25 cellular contexts compared by ENCODE assay signal in genomic region chr13:52776726-52777125, GRCh38. TPM values are rescaled to one million over a fixed set of nuclear protein-coding genes. Genes with fewer than 3 reads are reported as not detected.
DNase-seq lines count a peak whose midpoint lies in the region; ATAC-seq, FAIRE-seq and TF ChIP-seq lines count a peak whose summit lies in the region.
"Had no signal": no experiment of that assay in that cellular context is flagged by ENCODE, and none has a peak within 500 bp of the region (broad histone marks: within the 10 kb centered on the region; RNA-seq: fewer than 3 reads in every experiment).

No MANE protein-coding gene starts in this region.

- H3K9ac ChIP-seq in neural progenitor cell: no peak overlapping the region
- H3K9ac ChIP-seq: BLaER1 treated with 17β-estradiol and CSF1 and Interleukin-3, amounts not matched to agents 10 nM and 100 nM had no signal

- H3K4me1 Mint-ChIP-seq in WTC11 (peaks cover 9% of the 10 kb centered on the region), neural progenitor cell (no peaks in the 10 kb centered on the region)
- H3K4me1 Mint-ChIP-seq: CD14-positive monocyte; CD8-positive, alpha-beta memory T cell had no signal

- H3K4me3 Mint-ChIP-seq in WTC11 (no peak overlapping the region), neural progenitor cell (no peak overlapping the region)
- H3K4me3 Mint-ChIP-seq: CD14-positive monocyte; CD4-positive, alpha-beta T cell had no signal

- DNase-seq in GM12891 (ENCODE audit: insufficient read length, low spot score): no peak
- DNase-seq in WTC11 (ENCODE audit: low spot score): no peak
- no peak for DNase-seq in bronchial epithelial cell (ENCODE audit: low read depth)
- no peak for DNase-seq in neural progenitor cell (ENCODE audit: low spot score)
- DNase-seq in occipital lobe (lab: John Stamatoyannopoulos, UW): no peak
- no peak for DNase-seq in HUDEP-2 (lab: John Stamatoyannopoulos, UW; ENCODE audit: unreplicated experiment in 76 of 76)
- DNase-seq in ovary: no peak
- DNase-seq: 8988T; ACHN; AML-193; BE2C; CD4-positive, alpha-beta T cell; CD8-positive, alpha-beta memory T cell; DMS 273 treated with DMSO at 0.1 percent for 48 hours; DMS79; EL; GDM1; GOT3; H7; HCEC 1CT had no signal

- TF ChIP-seq CTCF in WTC11 (IDR thresholded peaks at IDR 0.05) (no peak), bronchial epithelial cell (IDR thresholded peaks at IDR 0.05; ENCODE audit: insufficient read depth, low read length, severe bottlenecking) (no peak), neural progenitor cell (IDR thresholded peaks at IDR 0.05) (no peak), ovary (IDR thresholded peaks at IDR 0.05) (no peak)

- no peaks in the 10 kb centered on the region for H3K79me2 ChIP-seq in neural progenitor cell (ENCODE audit: low read depth)

- H2AFZ ChIP-seq in neural progenitor cell (replicated peaks): peak overlapping the region; percentile 12

- H3K36me3 Mint-ChIP-seq in WTC11 (no peaks in the 10 kb centered on the region), neural progenitor cell (no peaks in the 10 kb centered on the region)
- H3K36me3 Mint-ChIP-seq: CD14-positive monocyte; CD8-positive, alpha-beta memory T cell had no signal

- POLR2A ChIA-PET in WTC11 (lab: Charles Lee): no interaction called here

- H3K4me1 ChIP-seq in neural progenitor cell (peaks cover 10% of the 10 kb centered on the region), ovary (ENCODE audit: insufficient read depth) (no peaks in the 10 kb centered on the region)
- H3K4me1 ChIP-seq: A549, BE2C had no signal

- CTCF ChIA-PET in WTC11 (lab: Charles Lee): no interaction called here

- H3K4me3 ChIP-seq in bronchial epithelial cell (ENCODE audit: low read depth, low read length) (no peak overlapping the region), neural progenitor cell (no peak overlapping the region), ovary (no peak overlapping the region)
- H3K4me3 ChIP-seq: A549; BLaER1 treated with 17β-estradiol and CSF1 and Interleukin-3, amounts not matched to agents 10 nM and 100 nM had no signal

- intact Hi-C loops in ovary (cut with DNase I): no loop called here

- ATAC-seq in WTC11: peak; percentile 62
- ATAC-seq: A549 had no signal

- H3K27me3 ChIP-seq in bronchial epithelial cell (ENCODE audit: control insufficient read depth, insufficient read depth, low read length): peaks cover 2% of the 10 kb centered on the region
- no peaks in the 10 kb centered on the region for H3K27me3 ChIP-seq in neural progenitor cell
- H3K27me3 ChIP-seq in ovary: no peaks in the 10 kb centered on the region
- H3K27me3 ChIP-seq: BLaER1 treated with 17β-estradiol and CSF1 and Interleukin-3, amounts not matched to agents 10 nM and 100 nM had no signal

- TF ChIP-seq POLR2A in GM12891 (IDR thresholded peaks at IDR 0.05; ENCODE audit: low read depth, low read length) (no peak), ovary (IDR thresholded peaks at IDR 0.05) (no peak)

- H3K9me3 Mint-ChIP-seq in WTC11: no peaks in the 10 kb centered on the region
- H3K9me3 Mint-ChIP-seq in neural progenitor cell: no peaks in the 10 kb centered on the region
- H3K9me3 Mint-ChIP-seq: CD4-positive, alpha-beta T cell had no signal

- FAIRE-seq in GM12891 (lab: Jason Lieb, UNC) (no peak), bronchial epithelial cell (lab: Jason Lieb, UNC) (peak; percentile 40)
- FAIRE-seq: A549, D721Med, GM19239 had no signal

- H4K20me1 ChIP-seq in neural progenitor cell (ENCODE audit: low read depth): no peaks in the 10 kb centered on the region
- H4K20me1 ChIP-seq: BLaER1 treated with 17β-estradiol and CSF1 and Interleukin-3, amounts not matched to agents 10 nM and 100 nM had no signal

- TF ChIP-seq EP300 in ovary (IDR thresholded peaks at IDR 0.05): no peak

- H3K27ac Mint-ChIP-seq in WTC11 (no peak overlapping the region), neural progenitor cell (no peak overlapping the region)
- H3K27ac Mint-ChIP-seq: CD14-positive monocyte; CD4-positive, alpha-beta T cell; CD8-positive, alpha-beta memory T cell had no signal

- H3F3A ChIP-seq in neural progenitor cell (ENCODE audit: low read depth): peaks cover 8% of the 10 kb centered on the region

- H3K9me3 ChIP-seq in neural progenitor cell (ENCODE audit: low read depth) (no peaks in the 10 kb centered on the region), ovary (no peaks in the 10 kb centered on the region)
- H3K9me3 ChIP-seq: A549, BE2C had no signal

- H3K27ac ChIP-seq in neural progenitor cell (no peak overlapping the region), ovary (no peak overlapping the region)
- H3K27ac ChIP-seq: A549; BLaER1 treated with 17β-estradiol and CSF1 and Interleukin-3, amounts not matched to agents 10 nM and 100 nM had no signal

- H3K36me3 ChIP-seq in bronchial epithelial cell (ENCODE audit: control insufficient read depth, insufficient read depth, low read length) (no peaks in the 10 kb centered on the region), neural progenitor cell (no peaks in the 10 kb centered on the region), ovary (no peaks in the 10 kb centered on the region)
- H3K36me3 ChIP-seq: BE2C; BLaER1 treated with 17β-estradiol and CSF1 and Interleukin-3, amounts not matched to agents 10 nM and 100 nM had no signal

- H3K27me3 Mint-ChIP-seq in WTC11 (ENCODE audit: low read depth): no peaks in the 10 kb centered on the region
- peaks cover 4% of the 10 kb centered on the region for H3K27me3 Mint-ChIP-seq in neural progenitor cell (ENCODE audit: insufficient read depth, low read depth)

- no peak overlapping the region for H3K4me2 ChIP-seq in neural progenitor cell
- H3K4me2 ChIP-seq: A549; BLaER1 treated with 17β-estradiol and CSF1 and Interleukin-3, amounts not matched to agents 10 nM and 100 nM had no signal

- 61 to 64% (median 61%) methylated on average over 3 of the region's 3 CpGs for WGBS in ovary, 3 donors

TF ChIP-seq in GM12891, 5 proteins besides CTCF, POLR2A, EP300 and RAD21:
- TF ChIP-seq POU2F2 (IDR thresholded peaks at IDR 0.05; ENCODE audit: low read depth, low read length) (no peak), SPI1 (IDR thresholded peaks at IDR 0.05; ENCODE audit: low read depth, low read length) (0 out of 2 replicates have a peak, but pooled peaks have one; percentile 2), PAX5 (IDR thresholded peaks at IDR 0.05; ENCODE audit: insufficient read depth, low read length, severe bottlenecking) (no peak), POLR2AphosphoS5 (IDR thresholded peaks at IDR 0.05; ENCODE audit: low read depth, low read length) (no peak), TAF1 (IDR thresholded peaks at IDR 0.05; ENCODE audit: low read depth, low read length) (no peak)
TF ChIP-seq in GM12891: peak in this region for 1.

TF ChIP-seq in WTC11, 78 proteins besides CTCF, POLR2A, EP300 and RAD21:
- TF ChIP-seq TCF7 (CRISPR knock-in tag; IDR thresholded peaks at IDR 0.05; ENCODE audit: low read depth) (no peak), USF2 (CRISPR knock-in tag; IDR thresholded peaks at IDR 0.05) (peak; percentile 72), ZNF423 (CRISPR knock-in tag; IDR thresholded peaks at IDR 0.05) (no peak), E2F1 (CRISPR knock-in tag; IDR thresholded peaks at IDR 0.05) (no peak), ZNF263 (CRISPR knock-in tag; IDR thresholded peaks at IDR 0.05; ENCODE audit: low read depth) (no peak)

RNA-seq across cellular contexts. Expression of gene CNMD, which starts 37.1 kb away (rescaled TPM):
- polyA plus RNA-seq in GM12891 (2012; ENCODE audit: low read depth, missing spikeins): 0.37 TPM
- 65.5 to 95.1 TPM (median 65.6 TPM) in 3 replicates for total RNA-seq in WTC11 (2021)
- not detected in 2 replicates for total RNA-seq in bronchial epithelial cell
- 5.3 and 5.5 TPM in 2 replicates for total RNA-seq in neural progenitor cell (ENCODE audit: low replicate concordance)
- total RNA-seq in occipital lobe: 2.7 TPM
- total RNA-seq in ovary: not detected
- not detected for polyA plus RNA-seq in ovary
- total RNA-seq: CD4-positive, alpha-beta T cell; CD8-positive, alpha-beta memory T cell had no signal
- polyA plus RNA-seq: A549; CD14-positive monocyte; CD8-positive, alpha-beta memory T cell had no signal

Comparison
In these comparisons a context has a peak if more than half of its experiments do, and no peak if none do; other contexts are left out.
1. RNA of gene CNMD, which starts 37.1 kb away (total RNA-seq): 65.5 to 95.1 TPM in WTC11; 5.3 to 5.5 TPM in neural progenitor cell, 2.7 TPM in occipital lobe (single experiment), not detected in bronchial epithelial cell and not detected in ovary; every median in the first group is over 10 times any median in the second.